ENCODE assay signal across 11 cellular contexts in genomic region chr1:27418786-27419185, GRCh38. TPM values are rescaled to one million over a fixed set of nuclear protein-coding genes. Genes with fewer than 3 reads are reported as not detected.
DNase-seq lines count a peak whose midpoint lies in the region; ATAC-seq and TF ChIP-seq lines count a peak whose summit lies in the region.
"Had no signal": no experiment of that assay in that cellular context is flagged by ENCODE, and none has a peak within 500 bp of the region (broad histone marks: within the 10 kb centered on the region; RNA-seq: fewer than 3 reads in every experiment).

No MANE protein-coding gene starts in this region.

- no peak for TF ChIP-seq CTCF in GM20000 (IDR thresholded peaks at IDR 0.05; ENCODE audit: extremely low read depth, missing control alignments)

- peaks cover 44% of the 10 kb centered on the region for H3K36me3 ChIP-seq in CD4-positive, alpha-beta memory T cell (ENCODE audit: insufficient read depth, low read length)

- H3K4me1 ChIP-seq in CD4-positive, alpha-beta memory T cell (ENCODE audit: insufficient read depth, low read length), result peaks cover 60% of the 10 kb centered on the region

- intact Hi-C loops in CD4-positive, alpha-beta memory T cell (cut with micrococcal nuclease), result loop anchor here (5.0 kb wide), 1 partner anchor 104 kb away; no protein-coding TSS in a partner anchor

- H3K4me1 Mint-ChIP-seq in CD4-positive, alpha-beta memory T cell, result peaks cover 26 to 56% (median 39%) of the 10 kb centered on the region in 4 donors
- peaks cover 51% of the 10 kb centered on the region for H3K4me1 Mint-ChIP-seq in central memory CD8-positive, alpha-beta T cell
- peaks cover 42 to 57% of the 10 kb centered on the region in 2 donors for H3K4me1 Mint-ChIP-seq in natural killer cell treated with Interleukin-12 subunit alpha and Interleukin-12 subunit beta and Interleukin-15 and Interleukin-18, amount 100 ng/mL, for 72 hours (ENCODE audit: low read depth in 2 of 2)

- H3K36me3 Mint-ChIP-seq in CD4-positive, alpha-beta memory T cell, result peaks cover 36 to 59% of the 10 kb centered on the region in 2 donors
- H3K36me3 Mint-ChIP-seq in central memory CD8-positive, alpha-beta T cell (ENCODE audit: insufficient read depth), result peaks cover 37% of the 10 kb centered on the region
- peaks cover 20% of the 10 kb centered on the region for H3K36me3 Mint-ChIP-seq in natural killer cell treated with Interleukin-12 subunit alpha and Interleukin-12 subunit beta and Interleukin-15 and Interleukin-18, amount 100 ng/mL, for 72 hours

- no peak overlapping the region for H3K4me3 ChIP-seq in CD4-positive, alpha-beta memory T cell (ENCODE audit: low read length in 2 of 2)

- POLR2A ChIA-PET in CD4-positive, alpha-beta memory T cell (lab: Charles Lee; ENCODE audit: partially characterized antibody), result interaction anchor here (1.2 to 1.4 kb wide), 2 partner anchors 11 to 18 kb away, joined by 3 to 4 read pairs; no protein-coding TSS in a partner anchor

- H3K27ac Mint-ChIP-seq in CD4-positive, alpha-beta memory T cell, result peak overlapping the region; percentile 82 to 91 (median 87)
- peak overlapping the region; percentile 70 for H3K27ac Mint-ChIP-seq in central memory CD8-positive, alpha-beta T cell (ENCODE audit: low read depth)
- peak overlapping the region; percentile 92 to 94 for H3K27ac Mint-ChIP-seq in natural killer cell treated with Interleukin-12 subunit alpha and Interleukin-12 subunit beta and Interleukin-15 and Interleukin-18, amount 100 ng/mL, for 72 hours

- no peaks in the 10 kb centered on the region for H3K27me3 ChIP-seq in CD4-positive, alpha-beta memory T cell (ENCODE audit: insufficient read depth, low read length)

- no peaks in the 10 kb centered on the region for H3K27me3 Mint-ChIP-seq in CD4-positive, alpha-beta memory T cell
- H3K27me3 Mint-ChIP-seq in central memory CD8-positive, alpha-beta T cell, result no peaks in the 10 kb centered on the region
- H3K27me3 Mint-ChIP-seq in natural killer cell treated with Interleukin-12 subunit alpha and Interleukin-12 subunit beta and Interleukin-15 and Interleukin-18, amount 100 ng/mL, for 72 hours, result no peaks in the 10 kb centered on the region

- H3K4me3 Mint-ChIP-seq in CD4-positive, alpha-beta memory T cell, result peak overlapping the region in 2 of 8 donors; percentile 21 to 53
- no peak overlapping the region for H3K4me3 Mint-ChIP-seq in central memory CD8-positive, alpha-beta T cell
- H3K4me3 Mint-ChIP-seq in natural killer cell treated with Interleukin-12 subunit alpha and Interleukin-12 subunit beta and Interleukin-15 and Interleukin-18, amount 100 ng/mL, for 72 hours, result peak overlapping the region; percentile 46

- ATAC-seq in HG03521 (IDR thresholded peaks at IDR 0.05; ENCODE audit: unreplicated experiment), result peak; percentile 12
- no peak for ATAC-seq in central memory CD8-positive, alpha-beta T cell (replicated peaks; ENCODE audit: extremely low read depth, poor library complexity, severe bottlenecking)
- ATAC-seq in natural killer cell treated with Interleukin-12 subunit alpha and Interleukin-12 subunit beta and Interleukin-15 and Interleukin-18, amount 100 ng/mL, for 72 hours, result peak in 1 of 2 donors; percentile 2

- H3K27ac ChIP-seq in CD4-positive, alpha-beta memory T cell (ENCODE audit: low read depth, low read length), result peak overlapping the region; percentile 4

- no peak for DNase-seq in CD4-positive, alpha-beta memory T cell
- DNase-seq in central memory CD8-positive, alpha-beta T cell (ENCODE audit: low spot score in 2 of 2), result no peak
- no peak for DNase-seq in natural killer cell treated with Interleukin-12 subunit alpha and Interleukin-12 subunit beta and Interleukin-15 and Interleukin-18, amount 100 ng/mL, for 72 hours (ENCODE audit: low spot score)
- DNase-seq in SW480 (ENCODE audit: low spot score) (no peak), DMS 273 (lab: John Stamatoyannopoulos, UW; ENCODE audit: unreplicated experiment) (no peak), NCI-H748 treated with DMSO at 0.1 percent for 48 hours (lab: John Stamatoyannopoulos, UW) (no peak), GM20000 (ENCODE audit: low spot score) (no peak)
- DNase-seq: activated naive CD4-positive, alpha-beta T cell treated with anti-CD3 and anti-CD28 coated beads, Interleukin-2, amount 50 U/mL, for 16 hours had no signal

- CTCF ChIA-PET in CD4-positive, alpha-beta memory T cell (lab: Charles Lee; ENCODE audit: partially characterized antibody), result interaction anchor here (0.8 to 2.3 kb wide), 6 partner anchors 9 to 189 kb away, joined by 3 to 7 read pairs (median 4); no protein-coding TSS in a partner anchor

- no peaks in the 10 kb centered on the region for H3K9me3 Mint-ChIP-seq in CD4-positive, alpha-beta memory T cell
- no peaks in the 10 kb centered on the region for H3K9me3 Mint-ChIP-seq in central memory CD8-positive, alpha-beta T cell
- no peaks in the 10 kb centered on the region for H3K9me3 Mint-ChIP-seq in natural killer cell treated with Interleukin-12 subunit alpha and Interleukin-12 subunit beta and Interleukin-15 and Interleukin-18, amount 100 ng/mL, for 72 hours

- no peaks in the 10 kb centered on the region for H3K9me3 ChIP-seq in CD4-positive, alpha-beta memory T cell (ENCODE audit: control insufficient read depth in 1 of 2, low read length in 2 of 2)

RNA-seq across cellular contexts. Expression of gene GPR3, which starts 26.4 kb away (rescaled TPM):
- total RNA-seq in CD4-positive, alpha-beta memory T cell, result not detected
- polyA plus RNA-seq in CD4-positive, alpha-beta memory T cell, result not detected
- 1 to 10 TPM in 1 of 2 donors, under 1 TPM in 1; 0.64 to 1.1 TPM for total RNA-seq in natural killer cell treated with Interleukin-12 subunit alpha and Interleukin-12 subunit beta and Interleukin-15 and Interleukin-18, amount 100 ng/mL, for 72 hours

RNA-seq across cellular contexts. Expression of gene CD164L2, which starts 35.7 kb away (rescaled TPM):
- not detected for total RNA-seq in CD4-positive, alpha-beta memory T cell
- under 1 TPM in 1 of 2 donors, not detected in 1; 0.22 TPM for polyA plus RNA-seq in CD4-positive, alpha-beta memory T cell
- total RNA-seq in natural killer cell treated with Interleukin-12 subunit alpha and Interleukin-12 subunit beta and Interleukin-15 and Interleukin-18, amount 100 ng/mL, for 72 hours, result not detected
- total RNA-seq: NCI-H460 had no signal

RNA-seq across cellular contexts. Expression of gene FCN3, which starts 44.2 kb away (rescaled TPM):
- not detected for total RNA-seq in CD4-positive, alpha-beta memory T cell
- not detected for polyA plus RNA-seq in CD4-positive, alpha-beta memory T cell
- not detected for total RNA-seq in natural killer cell treated with Interleukin-12 subunit alpha and Interleukin-12 subunit beta and Interleukin-15 and Interleukin-18, amount 100 ng/mL, for 72 hours
- total RNA-seq: kidney epithelial cell, NCI-H460 had no signal

RNA-seq across cellular contexts. Expression of gene MAP3K6, which starts 52.0 kb away (rescaled TPM):
- 10 to 100 TPM in 1 of 2 experiments, 1 to 10 TPM in 1; 8.8 to 11.7 TPM for total RNA-seq in CD4-positive, alpha-beta memory T cell
- 1 to 10 TPM; 4.5 to 8.1 TPM for polyA plus RNA-seq in CD4-positive, alpha-beta memory T cell
- total RNA-seq in natural killer cell treated with Interleukin-12 subunit alpha and Interleukin-12 subunit beta and Interleukin-15 and Interleukin-18, amount 100 ng/mL, for 72 hours, result 1 to 10 TPM; 8.5 TPM
